Comparison of ENCODE assay signal across 19 cellular contexts in genomic region chr5:104146652-104147051, GRCh38.
"Had no signal": no experiment of that assay in that cellular context is flagged by ENCODE, and none has a peak within 500 bp of the region (broad histone marks: within the 10 kb centered on the region; RNA-seq: fewer than 3 reads in every experiment).

No MANE protein-coding gene starts in this region.

- DNase-seq: activated B cell treated with CpG ODN at 0.5 μM for 24 hours; activated CD4-positive, alpha-beta T cell treated with anti-CD3 and anti-CD28 coated beads, Interleukin-2, amount 10 ng/mL, durations not matched to agents 7 days and 5 days; activated naive CD8-positive, alpha-beta T cell treated with anti-CD3 and anti-CD28 coated beads, Interleukin-2, amount 10 ng/mL, durations not matched to agents 7 days and 5 days; anterior cingulate cortex; cerebellar nuclear complex; dermis blood vessel endothelial cell; gastrocnemius medialis; heart right ventricle; left lung; mammary epithelial cell; mucosa of descending colon; naive thymus-derived CD4-positive, alpha-beta T cell; nucleus accumbens; right cardiac atrium; stimulated activated CD4-positive, alpha-beta T cell treated with anti-CD3 and anti-CD28 coated beads, Interleukin-4, amount 100 ng/mL, for 24 hours; stimulated activated naive CD8-positive, alpha-beta T cell treated with anti-CD3 and anti-CD28 coated beads, Interleukin-15, Interleukin-2, amounts not matched to agents 100 U/mL and 50 U/mL, for 24 hours; T-helper 2 cell had no signal

- H3K27me3 ChIP-seq: gastrocnemius medialis, heart right ventricle, left lung had no signal

- H3K36me3 ChIP-seq: gastrocnemius medialis, heart right ventricle, left lung had no signal

- H3K27ac ChIP-seq: gastrocnemius medialis, heart right ventricle, left lung, skin epidermis had no signal

- H3K9me3 ChIP-seq: gastrocnemius medialis, left lung, mucosa of descending colon had no signal

- FAIRE-seq: keratinocyte had no signal

- H3K4me3 ChIP-seq: gastrocnemius medialis, heart right ventricle, left lung, mucosa of descending colon, skin epidermis had no signal
